In the genomic region with DNA sequence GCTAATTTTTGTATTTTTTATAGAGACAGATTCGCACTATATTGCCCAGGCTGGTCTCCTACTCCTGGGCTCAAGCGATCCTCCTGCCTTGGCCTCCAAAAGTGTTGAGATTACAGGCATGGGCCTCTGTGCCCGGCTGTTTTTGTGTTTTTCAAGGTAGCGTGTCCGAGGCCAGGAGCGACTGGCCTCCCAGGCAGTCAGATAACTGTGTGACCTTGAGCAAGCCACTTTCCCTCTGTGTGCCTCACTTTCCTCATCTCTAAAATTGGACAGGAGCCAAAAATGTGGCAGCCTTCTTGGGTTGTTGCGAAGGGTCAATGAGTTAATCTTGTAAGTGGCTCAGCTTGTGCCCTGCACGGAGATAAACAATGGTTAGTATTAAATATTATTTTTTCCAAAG, we compare ENCODE assay signal across 1 cellular context.
A peak's percentile ranks its signal among the peaks of the same experiment; 100 is the strongest.
TF ChIP-seq lines count a peak whose summit lies in the region.

No MANE protein-coding gene starts in this region.

TF ChIP-seq in HepG2, 621 proteins besides CTCF, POLR2A, EP300 and RAD21 (continued from another document and continues in another):
- TF ChIP-seq RAD51 (IDR thresholded peaks at IDR 0.05; ENCODE audit: borderline replicate concordance) (no peak), ESRRA (CRISPR knock-in tag; IDR thresholded peaks at IDR 0.05; ENCODE audit: low read depth) (no peak), SRY (CRISPR knock-in tag; IDR thresholded peaks at IDR 0.05) (no peak), HMGA1 (CRISPR knock-in tag; conservative IDR thresholded peaks at IDR 0.05) (no peak), RXRA (CRISPR knock-in tag; IDR thresholded peaks at IDR 0.05) (peak; percentile 35; the same call in 1 of the 2 replicates), ZNF18 (CRISPR knock-in tag; IDR thresholded peaks at IDR 0.05; ENCODE audit: insufficient replicate concordance) (peak; percentile 52), SRSF1 (optimal IDR thresholded peaks at IDR 0.05; ENCODE audit: low read depth, low read length) (no peak), KAT8 (CRISPR knock-in tag; IDR thresholded peaks at IDR 0.05) (peak; percentile 40), ZNF24 (IDR thresholded peaks at IDR 0.05) (no peak), ZNF275 (CRISPR knock-in tag; IDR thresholded peaks at IDR 0.05; ENCODE audit: borderline replicate concordance) (no peak), ZNF460 (CRISPR knock-in tag; IDR thresholded peaks at IDR 0.05; ENCODE audit: borderline replicate concordance) (no peak), DR1 (CRISPR knock-in tag; IDR thresholded peaks at IDR 0.05) (no peak), ZNF343 (CRISPR knock-in tag; IDR thresholded peaks at IDR 0.05) (no peak), KDM5B (CRISPR knock-in tag; IDR thresholded peaks at IDR 0.05; ENCODE audit: borderline replicate concordance) (no peak), RFXANK (CRISPR knock-in tag; IDR thresholded peaks at IDR 0.05) (no peak), TP53 (CRISPR knock-in tag; conservative IDR thresholded peaks at IDR 0.05) (no peak), KDM6A (CRISPR knock-in tag; IDR thresholded peaks at IDR 0.05; ENCODE audit: low read depth) (0 out of 2 replicates have a peak, but pooled peaks have one; percentile 24), MLX (CRISPR knock-in tag; IDR thresholded peaks at IDR 0.05) (no peak), ZBTB1 (CRISPR knock-in tag; IDR thresholded peaks at IDR 0.05; ENCODE audit: borderline replicate concordance) (no peak), SNAPC2 (CRISPR knock-in tag; IDR thresholded peaks at IDR 0.05) (no peak), GTF3A (CRISPR knock-in tag; conservative IDR thresholded peaks at IDR 0.05) (no peak), TAF15 (IDR thresholded peaks at IDR 0.05; ENCODE audit: low read depth, low read length, poor library complexity, severe bottlenecking) (no peak), ZNF34 (CRISPR knock-in tag; IDR thresholded peaks at IDR 0.05; ENCODE audit: borderline replicate concordance) (no peak), ATF4 (CRISPR knock-in tag; IDR thresholded peaks at IDR 0.05) (no peak), PBX2 (CRISPR knock-in tag; IDR thresholded peaks at IDR 0.05) (peak; percentile 1; the same call in 1 of the 2 replicates), TBL1XR1 (IDR thresholded peaks at IDR 0.05; ENCODE audit: borderline replicate concordance, low read length, partially characterized antibody) (no peak), ZNF660 (CRISPR knock-in tag; IDR thresholded peaks at IDR 0.05; ENCODE audit: borderline replicate concordance, low read depth) (no peak), NR2C2 (CRISPR knock-in tag; IDR thresholded peaks at IDR 0.05; ENCODE audit: borderline replicate concordance) (peak; percentile 6; the same call in 1 of the 2 replicates), ETV6 (CRISPR knock-in tag; conservative IDR thresholded peaks at IDR 0.05) (no peak), TOE1 (CRISPR knock-in tag; IDR thresholded peaks at IDR 0.05) (no peak), ZFP62 (CRISPR knock-in tag; IDR thresholded peaks at IDR 0.05) (no peak), REXO4 (CRISPR knock-in tag; IDR thresholded peaks at IDR 0.05; ENCODE audit: borderline replicate concordance) (no peak), NFE2 (CRISPR knock-in tag; IDR thresholded peaks at IDR 0.05) (no peak), ZNF350 (CRISPR knock-in tag; IDR thresholded peaks at IDR 0.05; ENCODE audit: borderline replicate concordance, low read depth) (no peak), SNAPC5 (CRISPR knock-in tag; IDR thresholded peaks at IDR 0.05; ENCODE audit: borderline replicate concordance) (no peak), JUN (CRISPR knock-in tag; IDR thresholded peaks at IDR 0.05) (no peak), ZFP1 (CRISPR knock-in tag; IDR thresholded peaks at IDR 0.05) (no peak; the same call in 1 of the 2 replicates), HNRNPH1 (optimal IDR thresholded peaks at IDR 0.05; ENCODE audit: low read depth, low read length) (no peak), ZNF124 (CRISPR knock-in tag; IDR thresholded peaks at IDR 0.05) (0 out of 2 replicates have a peak, but pooled peaks have one; percentile 19), ZNF552 (CRISPR knock-in tag; IDR thresholded peaks at IDR 0.05; ENCODE audit: borderline replicate concordance) (no peak), HMG20B (CRISPR knock-in tag; conservative IDR thresholded peaks at IDR 0.05) (0 out of 2 replicates have a peak, but pooled peaks have one; percentile 11)
- TF ChIP-seq, protein P1, sequence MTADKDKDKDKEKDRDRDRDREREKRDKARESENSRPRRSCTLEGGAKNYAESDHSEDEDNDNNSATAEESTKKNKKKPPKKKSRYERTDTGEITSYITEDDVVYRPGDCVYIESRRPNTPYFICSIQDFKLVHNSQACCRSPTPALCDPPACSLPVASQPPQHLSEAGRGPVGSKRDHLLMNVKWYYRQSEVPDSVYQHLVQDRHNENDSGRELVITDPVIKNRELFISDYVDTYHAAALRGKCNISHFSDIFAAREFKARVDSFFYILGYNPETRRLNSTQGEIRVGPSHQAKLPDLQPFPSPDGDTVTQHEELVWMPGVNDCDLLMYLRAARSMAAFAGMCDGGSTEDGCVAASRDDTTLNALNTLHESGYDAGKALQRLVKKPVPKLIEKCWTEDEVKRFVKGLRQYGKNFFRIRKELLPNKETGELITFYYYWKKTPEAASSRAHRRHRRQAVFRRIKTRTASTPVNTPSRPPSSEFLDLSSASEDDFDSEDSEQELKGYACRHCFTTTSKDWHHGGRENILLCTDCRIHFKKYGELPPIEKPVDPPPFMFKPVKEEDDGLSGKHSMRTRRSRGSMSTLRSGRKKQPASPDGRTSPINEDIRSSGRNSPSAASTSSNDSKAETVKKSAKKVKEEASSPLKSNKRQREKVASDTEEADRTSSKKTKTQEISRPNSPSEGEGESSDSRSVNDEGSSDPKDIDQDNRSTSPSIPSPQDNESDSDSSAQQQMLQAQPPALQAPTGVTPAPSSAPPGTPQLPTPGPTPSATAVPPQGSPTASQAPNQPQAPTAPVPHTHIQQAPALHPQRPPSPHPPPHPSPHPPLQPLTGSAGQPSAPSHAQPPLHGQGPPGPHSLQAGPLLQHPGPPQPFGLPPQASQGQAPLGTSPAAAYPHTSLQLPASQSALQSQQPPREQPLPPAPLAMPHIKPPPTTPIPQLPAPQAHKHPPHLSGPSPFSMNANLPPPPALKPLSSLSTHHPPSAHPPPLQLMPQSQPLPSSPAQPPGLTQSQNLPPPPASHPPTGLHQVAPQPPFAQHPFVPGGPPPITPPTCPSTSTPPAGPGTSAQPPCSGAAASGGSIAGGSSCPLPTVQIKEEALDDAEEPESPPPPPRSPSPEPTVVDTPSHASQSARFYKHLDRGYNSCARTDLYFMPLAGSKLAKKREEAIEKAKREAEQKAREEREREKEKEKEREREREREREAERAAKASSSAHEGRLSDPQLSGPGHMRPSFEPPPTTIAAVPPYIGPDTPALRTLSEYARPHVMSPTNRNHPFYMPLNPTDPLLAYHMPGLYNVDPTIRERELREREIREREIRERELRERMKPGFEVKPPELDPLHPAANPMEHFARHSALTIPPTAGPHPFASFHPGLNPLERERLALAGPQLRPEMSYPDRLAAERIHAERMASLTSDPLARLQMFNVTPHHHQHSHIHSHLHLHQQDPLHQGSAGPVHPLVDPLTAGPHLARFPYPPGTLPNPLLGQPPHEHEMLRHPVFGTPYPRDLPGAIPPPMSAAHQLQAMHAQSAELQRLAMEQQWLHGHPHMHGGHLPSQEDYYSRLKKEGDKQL (CRISPR knock-in tag; IDR thresholded peaks at IDR 0.05; ENCODE audit: low read depth), result no peak
- TF ChIP-seq, protein P2, sequence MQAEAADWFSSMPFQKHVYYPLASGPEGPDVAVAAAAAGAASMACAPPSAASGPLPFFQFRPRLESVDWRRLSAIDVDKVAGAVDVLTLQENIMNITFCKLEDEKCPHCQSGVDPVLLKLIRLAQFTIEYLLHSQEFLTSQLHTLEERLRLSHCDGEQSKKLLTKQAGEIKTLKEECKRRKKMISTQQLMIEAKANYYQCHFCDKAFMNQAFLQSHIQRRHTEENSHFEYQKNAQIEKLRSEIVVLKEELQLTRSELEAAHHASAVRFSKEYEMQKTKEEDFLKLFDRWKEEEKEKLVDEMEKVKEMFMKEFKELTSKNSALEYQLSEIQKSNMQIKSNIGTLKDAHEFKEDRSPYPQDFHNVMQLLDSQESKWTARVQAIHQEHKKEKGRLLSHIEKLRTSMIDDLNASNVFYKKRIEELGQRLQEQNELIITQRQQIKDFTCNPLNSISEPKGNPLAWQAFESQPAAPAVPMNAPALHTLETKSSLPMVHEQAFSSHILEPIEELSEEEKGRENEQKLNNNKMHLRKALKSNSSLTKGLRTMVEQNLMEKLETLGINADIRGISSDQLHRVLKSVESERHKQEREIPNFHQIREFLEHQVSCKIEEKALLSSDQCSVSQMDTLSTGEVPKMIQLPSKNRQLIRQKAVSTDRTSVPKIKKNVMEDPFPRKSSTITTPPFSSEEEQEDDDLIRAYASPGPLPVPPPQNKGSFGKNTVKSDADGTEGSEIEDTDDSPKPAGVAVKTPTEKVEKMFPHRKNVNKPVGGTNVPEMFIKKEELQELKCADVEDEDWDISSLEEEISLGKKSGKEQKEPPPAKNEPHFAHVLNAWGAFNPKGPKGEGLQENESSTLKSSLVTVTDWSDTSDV (CRISPR knock-in tag; IDR thresholded peaks at IDR 0.05), result no peak
- TF ChIP-seq, protein P3, sequence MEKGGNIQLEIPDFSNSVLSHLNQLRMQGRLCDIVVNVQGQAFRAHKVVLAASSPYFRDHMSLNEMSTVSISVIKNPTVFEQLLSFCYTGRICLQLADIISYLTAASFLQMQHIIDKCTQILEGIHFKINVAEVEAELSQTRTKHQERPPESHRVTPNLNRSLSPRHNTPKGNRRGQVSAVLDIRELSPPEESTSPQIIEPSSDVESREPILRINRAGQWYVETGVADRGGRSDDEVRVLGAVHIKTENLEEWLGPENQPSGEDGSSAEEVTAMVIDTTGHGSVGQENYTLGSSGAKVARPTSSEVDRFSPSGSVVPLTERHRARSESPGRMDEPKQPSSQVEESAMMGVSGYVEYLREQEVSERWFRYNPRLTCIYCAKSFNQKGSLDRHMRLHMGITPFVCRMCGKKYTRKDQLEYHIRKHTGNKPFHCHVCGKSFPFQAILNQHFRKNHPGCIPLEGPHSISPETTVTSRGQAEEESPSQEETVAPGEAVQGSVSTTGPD (CRISPR knock-in tag; IDR thresholded peaks at IDR 0.05), result no peak
- TF ChIP-seq, protein P4, sequence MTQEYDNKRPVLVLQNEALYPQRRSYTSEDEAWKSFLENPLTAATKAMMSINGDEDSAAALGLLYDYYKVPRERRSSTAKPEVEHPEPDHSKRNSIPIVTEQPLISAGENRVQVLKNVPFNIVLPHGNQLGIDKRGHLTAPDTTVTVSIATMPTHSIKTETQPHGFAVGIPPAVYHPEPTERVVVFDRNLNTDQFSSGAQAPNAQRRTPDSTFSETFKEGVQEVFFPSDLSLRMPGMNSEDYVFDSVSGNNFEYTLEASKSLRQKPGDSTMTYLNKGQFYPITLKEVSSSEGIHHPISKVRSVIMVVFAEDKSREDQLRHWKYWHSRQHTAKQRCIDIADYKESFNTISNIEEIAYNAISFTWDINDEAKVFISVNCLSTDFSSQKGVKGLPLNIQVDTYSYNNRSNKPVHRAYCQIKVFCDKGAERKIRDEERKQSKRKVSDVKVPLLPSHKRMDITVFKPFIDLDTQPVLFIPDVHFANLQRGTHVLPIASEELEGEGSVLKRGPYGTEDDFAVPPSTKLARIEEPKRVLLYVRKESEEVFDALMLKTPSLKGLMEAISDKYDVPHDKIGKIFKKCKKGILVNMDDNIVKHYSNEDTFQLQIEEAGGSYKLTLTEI (CRISPR knock-in tag; conservative IDR thresholded peaks at IDR 0.05), result no peak
- TF ChIP-seq, protein P5, sequence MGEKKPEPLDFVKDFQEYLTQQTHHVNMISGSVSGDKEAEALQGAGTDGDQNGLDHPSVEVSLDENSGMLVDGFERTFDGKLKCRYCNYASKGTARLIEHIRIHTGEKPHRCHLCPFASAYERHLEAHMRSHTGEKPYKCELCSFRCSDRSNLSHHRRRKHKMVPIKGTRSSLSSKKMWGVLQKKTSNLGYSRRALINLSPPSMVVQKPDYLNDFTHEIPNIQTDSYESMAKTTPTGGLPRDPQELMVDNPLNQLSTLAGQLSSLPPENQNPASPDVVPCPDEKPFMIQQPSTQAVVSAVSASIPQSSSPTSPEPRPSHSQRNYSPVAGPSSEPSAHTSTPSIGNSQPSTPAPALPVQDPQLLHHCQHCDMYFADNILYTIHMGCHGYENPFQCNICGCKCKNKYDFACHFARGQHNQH (CRISPR knock-in tag; IDR thresholded peaks at IDR 0.05), result no peak
